ENCODE assay signal across 1 cellular context in genomic region chr3:99817437-99818240, GRCh38.
TF ChIP-seq lines count a peak whose summit lies in the region.

CMSS1 (plus strand) TSS chr3:99817862.

TF ChIP-seq in K562, 482 proteins besides CTCF, POLR2A, EP300 and RAD21 (continued from another document and continues in another):
- TF ChIP-seq THRA (IDR thresholded peaks at IDR 0.05) (no peak), ATF7 (IDR thresholded peaks at IDR 0.05) (peak; percentile 99), BRD4 (IDR thresholded peaks at IDR 0.05) (0 out of 2 replicates have a peak, but pooled peaks have one; percentile 70), MAZ (CRISPR knock-in tag; conservative IDR thresholded peaks at IDR 0.05 in 1 of 2, IDR thresholded peaks at IDR 0.05 in 1 of 2) (peak; percentile 72 to 74), ZNF668 (CRISPR knock-in tag; IDR thresholded peaks at IDR 0.05) (no peak), TEAD1 (CRISPR knock-in tag; IDR thresholded peaks at IDR 0.05) (0 out of 4 replicates have a peak, but pooled peaks of 1 of the 2 experiments have one; percentile 24), NRF1 (conservative IDR thresholded peaks at IDR 0.05 in 1 of 2, IDR thresholded peaks at IDR 0.05 in 1 of 2) (peak; percentile 70 to 77), NBN (IDR thresholded peaks at IDR 0.05; ENCODE audit: low read depth) (peak; percentile 93), E2F6 (IDR thresholded peaks at IDR 0.05; ENCODE audit: borderline replicate concordance in 1 of 2, extremely low read depth in 1 of 2, insufficient read depth in 1 of 2, insufficient read length in 1 of 2, low read depth in 1 of 2, low read length in 1 of 2, poor library complexity in 1 of 2, severe bottlenecking in 1 of 2) (peak; percentile 68 to 80), FOXM1 (IDR thresholded peaks at IDR 0.05; ENCODE audit: low read depth) (peak; percentile 48), FOXM1 (CRISPR knock-in tag; IDR thresholded peaks at IDR 0.05; ENCODE audit: low read depth) (no peak), CTCFL (IDR thresholded peaks at IDR 0.05; ENCODE audit: borderline replicate concordance, insufficient read depth, low read depth, low read length, poor library complexity, severe bottlenecking) (peak; percentile 62), ETS1 (conservative IDR thresholded peaks at IDR 0.05; ENCODE audit: control insufficient read depth, low read depth, low read length) (0 out of 2 replicates have a peak, but pooled peaks have one; percentile 37), ZNF407 (IDR thresholded peaks at IDR 0.05; ENCODE audit: low read depth) (0 out of 2 replicates have a peak, but pooled peaks have one; percentile 26), ZNF395 (CRISPR knock-in tag; IDR thresholded peaks at IDR 0.05) (peak; percentile 69; the same call in 1 of the 2 replicates), HDAC1 (IDR thresholded peaks at IDR 0.05) (peak in 1 of 2 experiments; percentile 92; a peak in 2 of 4 replicates), ZBTB5 (IDR thresholded peaks at IDR 0.05) (peak; percentile 84; the same call in 1 of the 2 replicates), NFIC (IDR thresholded peaks at IDR 0.05) (peak; percentile 83), ARID4B (CRISPR knock-in tag; IDR thresholded peaks at IDR 0.05) (peak; percentile 74), L3MBTL2 (IDR thresholded peaks at IDR 0.05) (peak; percentile 88), TRIM28 (IDR thresholded peaks at IDR 0.05) (0 out of 2 replicates have a peak, but pooled peaks have one; percentile 39), LEF1 (IDR thresholded peaks at IDR 0.05) (peak; percentile 12; the same call in 1 of the 2 replicates), ZBTB33 (CRISPR knock-in tag; IDR thresholded peaks at IDR 0.05) (peak; percentile 12; the same call in 1 of the 2 replicates), NCOR1 (IDR thresholded peaks at IDR 0.05) (peak; percentile 39), ZBTB9 (CRISPR knock-in tag; IDR thresholded peaks at IDR 0.05) (0 out of 2 replicates have a peak, but pooled peaks have one; percentile 40)
